Comparison of ENCODE assay signal across 8 cellular contexts in the genomic region with DNA sequence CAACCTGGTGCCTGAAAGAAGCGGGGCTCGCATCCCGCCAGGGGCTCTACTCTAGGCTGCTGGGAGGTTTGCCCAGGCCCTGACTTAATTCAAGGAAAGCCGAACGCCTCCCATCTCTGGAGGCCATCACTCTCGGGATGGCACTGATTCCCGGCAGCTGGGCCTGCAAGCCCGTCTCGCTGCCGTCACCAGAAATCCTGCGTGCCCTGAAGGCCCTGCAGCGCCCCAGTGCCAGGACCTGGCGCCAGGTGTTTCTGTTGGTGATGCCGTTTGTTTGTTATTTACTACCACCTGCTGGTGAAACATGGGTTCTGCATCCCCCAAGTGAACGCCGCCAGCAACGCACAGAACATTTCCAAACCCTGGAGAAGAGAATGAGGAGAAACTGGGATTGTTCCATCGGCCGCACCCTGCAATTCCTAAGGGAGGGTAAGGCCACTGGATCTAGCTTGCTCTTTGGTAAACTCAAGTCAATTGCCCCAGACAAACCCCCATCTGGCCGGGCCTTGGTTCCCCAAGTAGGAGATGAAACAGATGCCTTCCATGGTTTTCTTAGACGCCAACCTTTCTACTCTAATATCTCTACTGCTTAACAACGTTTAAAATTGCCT.
A peak's percentile ranks its signal among the peaks of the same experiment; 100 is the strongest.
DNase-seq lines count a peak whose midpoint lies in the region; ATAC-seq and TF ChIP-seq lines count a peak whose summit lies in the region.

No MANE protein-coding gene starts in this region.

- H3K9me3 ChIP-seq in heart right ventricle (no peaks in the 10 kb centered on the region), upper lobe of right lung (no peaks in the 10 kb centered on the region)

- no peak overlapping the region for H3K27ac Mint-ChIP-seq in activated naive CD8-positive, alpha-beta T cell treated with anti-CD3 and anti-CD28 coated beads, Interleukin-2, amount 50 U/mL, for 24 hours
- H3K27ac Mint-ChIP-seq in progenitor cell of endocrine pancreas: no peak overlapping the region

- ATAC-seq in activated naive CD8-positive, alpha-beta T cell treated with anti-CD3 and anti-CD28 coated beads, Interleukin-2, amount 50 U/mL, for 24 hours: peak; percentile 79
- ATAC-seq in heart right ventricle: peak; percentile 53 to 87 (median 66)
- peak; percentile 89 for ATAC-seq in upper lobe of right lung
- ATAC-seq in HG02885 (IDR thresholded peaks at IDR 0.05; ENCODE audit: poor library complexity, unreplicated experiment): no peak

- H3K27ac ChIP-seq in heart right ventricle (no peak overlapping the region), upper lobe of right lung (no peak overlapping the region)

- WGBS in heart right ventricle, 2 donors: 16 to 21% methylated on average over 22 of the region's 22 CpGs

- peaks cover 23% of the 10 kb centered on the region for H3K27me3 Mint-ChIP-seq in activated naive CD8-positive, alpha-beta T cell treated with anti-CD3 and anti-CD28 coated beads, Interleukin-2, amount 50 U/mL, for 24 hours
- H3K27me3 Mint-ChIP-seq in progenitor cell of endocrine pancreas: peaks cover 41% of the 10 kb centered on the region

- H3K4me1 ChIP-seq in heart right ventricle (peaks cover 7 to 27% (median 13%) of the 10 kb centered on the region in 9 donors), upper lobe of right lung (peaks cover 5% of the 10 kb centered on the region)

- H3K4me3 ChIP-seq in heart right ventricle (no peak overlapping the region), upper lobe of right lung (no peak overlapping the region)

- peaks cover 4% of the 10 kb centered on the region for H3K4me1 Mint-ChIP-seq in activated naive CD8-positive, alpha-beta T cell treated with anti-CD3 and anti-CD28 coated beads, Interleukin-2, amount 50 U/mL, for 24 hours
- no peaks in the 10 kb centered on the region for H3K4me1 Mint-ChIP-seq in progenitor cell of endocrine pancreas (ENCODE audit: low read depth)

- TF ChIP-seq CTCF in heart right ventricle (IDR thresholded peaks at IDR 0.05): peak; percentile 78 to 92 (median 89)
- TF ChIP-seq CTCF in progenitor cell of endocrine pancreas (IDR thresholded peaks at IDR 0.05; ENCODE audit: unreplicated experiment): peak; percentile 87
- peak; percentile 91 for TF ChIP-seq CTCF in upper lobe of right lung (IDR thresholded peaks at IDR 0.05)

- H3K36me3 Mint-ChIP-seq in activated naive CD8-positive, alpha-beta T cell treated with anti-CD3 and anti-CD28 coated beads, Interleukin-2, amount 50 U/mL, for 24 hours (ENCODE audit: low read depth): no peaks in the 10 kb centered on the region
- H3K36me3 Mint-ChIP-seq in progenitor cell of endocrine pancreas (ENCODE audit: insufficient read depth): no peaks in the 10 kb centered on the region

- no peak overlapping the region for H3K4me3 Mint-ChIP-seq in activated naive CD8-positive, alpha-beta T cell treated with anti-CD3 and anti-CD28 coated beads, Interleukin-2, amount 50 U/mL, for 24 hours
- H3K4me3 Mint-ChIP-seq in progenitor cell of endocrine pancreas (ENCODE audit: low read depth): no peak overlapping the region

- intact Hi-C loops in heart right ventricle (cut with DNase I) (loop anchor here (1.0 to 10.0 kb wide), 12 partner anchors 125 to 389 kb away; partner anchors contain the start of genes CFAP77 (in 6 of the 10), GFI1B (in 1 of the 10) and GTF3C4 (in 1 of the 10)), upper lobe of right lung (cut with DNase I) (loop anchor here (10.0 kb wide), 1 partner anchor 295 kb away; no protein-coding TSS in a partner anchor)

- H3K9me3 Mint-ChIP-seq in activated naive CD8-positive, alpha-beta T cell treated with anti-CD3 and anti-CD28 coated beads, Interleukin-2, amount 50 U/mL, for 24 hours: no peaks in the 10 kb centered on the region
- H3K9me3 Mint-ChIP-seq in progenitor cell of endocrine pancreas (ENCODE audit: low read depth): no peaks in the 10 kb centered on the region

- H3K27me3 ChIP-seq in heart right ventricle: peaks cover 0 to 30% (median 12%) of the 10 kb centered on the region in 7 donors
- H3K27me3 ChIP-seq in upper lobe of right lung: peaks cover 20% of the 10 kb centered on the region

- DNase-seq in GDM1 (lab: John Stamatoyannopoulos, UW) (peak; percentile 43), NCI-H1092 (lab: John Stamatoyannopoulos, UW) (peak; percentile 75), SW480 (ENCODE audit: low spot score) (peak; percentile 78), heart right ventricle (peak; percentile 69 to 73), progenitor cell of endocrine pancreas (ENCODE audit: low spot score, unreplicated experiment) (peak; percentile 54), upper lobe of right lung (peak; percentile 89)
- DNase-seq in activated naive CD8-positive, alpha-beta T cell treated with anti-CD3 and anti-CD28 coated beads, Interleukin-2, amount 50 U/mL, for 24 hours: peak; percentile 61

- H3K36me3 ChIP-seq in heart right ventricle (no peaks in the 10 kb centered on the region), upper lobe of right lung (no peaks in the 10 kb centered on the region)
